8 cellular contexts compared by ENCODE assay signal in the genomic region with DNA sequence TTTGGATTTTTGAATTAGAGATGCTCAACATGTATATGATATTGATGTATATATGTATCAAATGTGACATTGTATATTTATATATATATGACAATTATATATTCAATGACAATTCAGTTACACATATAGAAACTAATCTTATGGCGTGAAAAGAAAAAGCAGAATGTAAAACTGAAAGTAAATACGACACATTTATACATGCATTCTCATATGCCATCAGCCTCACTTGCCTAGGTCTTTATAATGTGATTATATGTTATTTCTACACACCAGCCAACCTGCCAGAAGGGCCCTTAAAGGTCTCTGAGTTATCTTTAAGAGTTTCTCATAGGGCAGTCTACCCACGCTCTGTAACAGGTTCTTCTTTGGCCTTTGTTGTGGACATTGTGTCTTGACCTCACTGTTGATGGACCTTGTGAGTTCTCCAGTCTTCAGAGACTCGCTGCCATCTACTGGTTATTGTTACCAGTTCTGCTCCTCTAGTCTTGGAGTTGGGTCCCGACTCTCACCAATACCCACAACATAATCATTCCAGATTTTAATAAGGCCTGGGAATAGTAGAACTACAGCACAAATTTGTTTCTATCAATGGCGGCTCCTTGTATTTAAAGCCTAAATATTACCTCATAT.
DNase-seq lines count a peak whose midpoint lies in the region; ATAC-seq and TF ChIP-seq lines count a peak whose summit lies in the region.

No MANE protein-coding gene starts in this region.

- H3K4me2 ChIP-seq in PC-3 (ENCODE audit: low read length): no peak overlapping the region

- peak overlapping the region; percentile 9; the same call in 1 of the 2 replicates for H2AFZ ChIP-seq in PC-3 (ENCODE audit: low read length)

- H3K4me3 ChIP-seq in PC-3 (ENCODE audit: low read length): no peak overlapping the region
- H3K4me3 ChIP-seq in left ventricle myocardium inferior: no peak overlapping the region

- H3K27me3 Mint-ChIP-seq in type B pancreatic cell: no peaks in the 10 kb centered on the region

- H3K4me1 ChIP-seq in PC-3 (ENCODE audit: insufficient read depth, low read length) (no peaks in the 10 kb centered on the region), left ventricle myocardium inferior (no peaks in the 10 kb centered on the region)

- H3K9me3 ChIP-seq in PC-3 (ENCODE audit: low read length): no peaks in the 10 kb centered on the region
- peaks cover 8% of the 10 kb centered on the region for H3K9me3 ChIP-seq in left ventricle myocardium inferior (replicated peaks)

- H3K36me3 ChIP-seq in PC-3 (ENCODE audit: low read depth, low read length) (no peaks in the 10 kb centered on the region), left ventricle myocardium inferior (no peaks in the 10 kb centered on the region)

- peaks cover 6% of the 10 kb centered on the region for H3K36me3 Mint-ChIP-seq in type B pancreatic cell

- H3K9ac ChIP-seq in PC-3 (ENCODE audit: low read length): no peak overlapping the region

- CTCF ChIA-PET in PC-3 (lab: Charles Lee): no interaction called here

- H3K9me2 ChIP-seq in PC-3 (replicated peaks; ENCODE audit: low read length): no peaks in the 10 kb centered on the region

- H3K27me3 ChIP-seq in PC-3 (ENCODE audit: low read length) (no peaks in the 10 kb centered on the region), left ventricle myocardium inferior (ENCODE audit: low read depth) (no peaks in the 10 kb centered on the region)

- peak; percentile 1 for DNase-seq in AG09319 (ENCODE audit: extremely low read depth, low read depth)
- peak; percentile 64 for DNase-seq in PC-3
- DNase-seq in left ventricle myocardium inferior: no peak
- DNase-seq in type B pancreatic cell (ENCODE audit: extremely low spot score, unreplicated experiment): no peak
- DNase-seq in activated naive CD4-positive, alpha-beta T cell treated with Interleukin-2 at 50 U/mL for 16 hours: no peak
- DNase-seq in stimulated activated naive CD4-positive, alpha-beta T cell treated with Interleukin-2 at 50 U/mL for 16 hours (lab: John Stamatoyannopoulos, UW): no peak

- peak; percentile 38 for TF ChIP-seq CTCF in AG09319 (IDR thresholded peaks at IDR 0.05; ENCODE audit: low read depth, low read length)
- peak; percentile 79 for TF ChIP-seq CTCF in PC-3 (conservative IDR thresholded peaks at IDR 0.05; ENCODE audit: low read depth, low read length)
- TF ChIP-seq CTCF in left ventricle myocardium inferior (IDR thresholded peaks at IDR 0.05; ENCODE audit: borderline replicate concordance): peak; percentile 65
- TF ChIP-seq CTCF in type B pancreatic cell (conservative IDR thresholded peaks at IDR 0.05): peak; percentile 61

- H3K9me3 Mint-ChIP-seq in type B pancreatic cell: no peaks in the 10 kb centered on the region

- no peaks in the 10 kb centered on the region for H4K20me1 ChIP-seq in PC-3 (ENCODE audit: low read length)

- H3K4me1 Mint-ChIP-seq in type B pancreatic cell (ENCODE audit: unreplicated experiment): no peaks in the 10 kb centered on the region

- H3F3A ChIP-seq in PC-3 (ENCODE audit: low read length, unreplicated experiment): no peaks in the 10 kb centered on the region

- H3K79me2 ChIP-seq in PC-3 (ENCODE audit: low read length): no peaks in the 10 kb centered on the region

- ATAC-seq in GM19043 (IDR thresholded peaks at IDR 0.05; ENCODE audit: low read depth, unreplicated experiment): peak; percentile 68
- peak; percentile 75 for ATAC-seq in HG03159 (IDR thresholded peaks at IDR 0.05; ENCODE audit: unreplicated experiment)
- peak; percentile 98 for ATAC-seq in PC-3

- H3K27ac Mint-ChIP-seq in type B pancreatic cell: no peak overlapping the region

- no TSS peak for BruUV-seq in PC-3 (replicated peaks; lab: Mats Ljungman, UMichigan)

- POLR2A ChIA-PET in PC-3 (lab: Charles Lee; ENCODE audit: unreplicated experiment): no interaction called here

- intact Hi-C loops in PC-3 (cut with micrococcal nuclease) (loop anchor here (1.0 to 2.0 kb wide), 6 partner anchors 42 to 380 kb away; no protein-coding TSS in a partner anchor), left ventricle myocardium inferior (cut with micrococcal nuclease) (loop anchor here (2.0 kb wide), 1 partner anchor 256 kb away; no protein-coding TSS in a partner anchor)

- H3K4me3 Mint-ChIP-seq in type B pancreatic cell: no peak overlapping the region

- H3K27ac ChIP-seq in PC-3 (ENCODE audit: low read length) (no peak overlapping the region), left ventricle myocardium inferior (replicated peaks) (no peak overlapping the region)

Comparison
In these comparisons a context has a peak if more than half of its experiments do, and no peak if none do; other contexts are left out.
1. DNase-seq: peak in AG09319 (single experiment) and PC-3 (single experiment); none in left ventricle myocardium inferior (single experiment), type B pancreatic cell (single experiment), activated naive CD4-positive, alpha-beta T cell treated with Interleukin-2 at 50 U/mL for 16 hours (single experiment) and stimulated activated naive CD4-positive, alpha-beta T cell treated with Interleukin-2 at 50 U/mL for 16 hours (single experiment).
2. Peak in every context shown above with its lines, with median percentiles within 50 percentile points of each other: CTCF ChIP-seq and ATAC-seq.